ENCODE assay signal across 27 cellular contexts in the genomic region with DNA sequence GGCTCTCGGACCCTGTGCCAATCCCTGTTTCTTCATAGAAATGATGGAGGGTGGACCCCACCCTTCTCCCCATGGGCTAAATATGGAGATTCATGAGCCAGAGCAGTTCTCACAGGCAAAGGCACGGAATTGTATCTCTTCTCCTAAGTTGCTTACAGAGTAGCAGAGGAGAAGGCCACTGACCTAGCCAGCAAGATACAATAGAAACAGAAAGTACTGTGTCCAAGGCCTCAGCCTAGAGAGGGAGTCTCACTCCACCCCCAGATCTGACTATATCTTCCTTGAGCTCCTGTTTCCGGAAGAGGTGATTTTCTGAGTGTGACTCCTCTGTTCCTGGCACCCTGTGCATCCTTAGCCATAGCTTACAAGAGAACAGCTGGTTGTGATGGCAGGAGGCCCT. TPM values are rescaled to one million over a fixed set of nuclear protein-coding genes. Genes with fewer than 3 reads are reported as not detected.
"Had no signal": no experiment of that assay in that cellular context is flagged by ENCODE, and none has a peak within 500 bp of the region (broad histone marks: within the 10 kb centered on the region; RNA-seq: fewer than 3 reads in every experiment).

A gene with protein sequence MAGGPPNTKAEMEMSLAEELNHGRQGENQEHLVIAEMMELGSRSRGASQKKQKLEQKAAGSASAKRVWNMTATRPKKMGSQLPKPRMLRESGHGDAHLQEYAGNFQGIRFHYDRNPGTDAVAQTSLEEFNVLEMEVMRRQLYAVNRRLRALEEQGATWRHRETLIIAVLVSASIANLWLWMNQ (plus strand): TSS at position 301 of the 400 bp plus-strand sequence. CDS start 85 bp downstream, at position 386.

- H3K27ac ChIP-seq: RWPE1 had no signal

- FAIRE-seq: HepG2 had no signal

- DNase-seq: IMR-90; Karpas-422; KG1; MV-4-11; NCI-H1048; NCI-H1105 treated with DMSO at 0.1 percent for 48 hours; NCI-H1417 treated with DMSO at 0.1 percent for 48 hours; NCI-H146; NCI-H1694 treated with DMSO at 0.1 percent for 48 hours; NCI-H1930; NCI-H2081; NCI-H2107; NCI-H2227 treated with DMSO at 0.1 percent for 48 hours; NCI-H524; NCI-H526 treated with DMSO at 0.1 percent for 48 hours; NCI-H748 treated with DMSO at 0.1 percent for 48 hours; NK-92 treated with Interleukin-12 subunit alpha and Interleukin-12 subunit beta, amount 100 ng/mL, for 24 hours; PC-3; SHP77 had no signal

- ATAC-seq: HepG2, Panc1, PC-3, SK-N-SH treated with all-trans-retinoic acid at 6 μM for 48 hours had no signal

RNA-seq across cellular contexts. Expression of the gene that starts here (rescaled TPM):
- total RNA-seq: HepG2, HT1080, IMR-90, NCI-H460, OCI-LY7, PC-3, SK-MEL-5 had no signal
- polyA plus RNA-seq: HepG2, IMR-90 had no signal
